17 cellular contexts compared by ENCODE assay signal in genomic region chr18:35618703-35619102, GRCh38. TPM values are rescaled to one million over a fixed set of nuclear protein-coding genes. Genes with fewer than 3 reads are reported as not detected.
DNase-seq lines count a peak whose midpoint lies in the region; TF ChIP-seq lines count a peak whose summit lies in the region.
"Had no signal": no experiment of that assay in that cellular context is flagged by ENCODE, and none has a peak within 500 bp of the region (broad histone marks: within the 10 kb centered on the region; RNA-seq: fewer than 3 reads in every experiment).

No MANE protein-coding gene starts in this region.

- intact Hi-C loops in left ventricle myocardium inferior (cut with micrococcal nuclease) (no loop called here), cardiac septum (cut with DNase I) (no loop called here)

- H3K27me3 ChIP-seq in left ventricle myocardium inferior (ENCODE audit: low read depth): no peaks in the 10 kb centered on the region
- H3K27me3 ChIP-seq: heart left ventricle, right atrium auricular region had no signal

- peak overlapping the region; percentile 5 for H3K27ac ChIP-seq in left ventricle myocardium inferior (replicated peaks)
- H3K27ac ChIP-seq: VCaP had no signal

- TF ChIP-seq CTCF in left ventricle myocardium inferior (IDR thresholded peaks at IDR 0.05; ENCODE audit: borderline replicate concordance): no peak
- no peak for TF ChIP-seq CTCF in astrocyte of the spinal cord (IDR thresholded peaks at IDR 0.05; ENCODE audit: low read depth, low read length)

- peaks cover 59% of the 10 kb centered on the region for H3K4me1 ChIP-seq in left ventricle myocardium inferior

- no peak overlapping the region for H3K4me3 ChIP-seq in left ventricle myocardium inferior
- H3K4me3 ChIP-seq in astrocyte of the spinal cord (ENCODE audit: low read depth, low read length): no peak overlapping the region
- H3K4me3 ChIP-seq: heart left ventricle, right atrium auricular region had no signal

- no peaks in the 10 kb centered on the region for H3K36me3 ChIP-seq in left ventricle myocardium inferior
- H3K36me3 ChIP-seq: heart left ventricle, right atrium auricular region had no signal

- H3K9me3 ChIP-seq in left ventricle myocardium inferior (replicated peaks): no peaks in the 10 kb centered on the region
- H3K9me3 ChIP-seq: right atrium auricular region had no signal

- in situ Hi-C loops in astrocyte of the spinal cord (cut with HindIII; ENCODE audit: low sequenced_read_pairs): no loop called here

- DNase-seq in left ventricle myocardium inferior (no peak), cardiac septum (ENCODE audit: low spot score) (no peak), astrocyte of the spinal cord (ENCODE audit: low read depth, low spot score) (peak; percentile 29), islet precursor cell (peak; percentile 58), SIG-M5 treated with dmso at 0.1 percent for 504 hours (lab: John Stamatoyannopoulos, UW; ENCODE audit: unreplicated experiment) (no peak), EL (no peak), T-helper 1 cell (no peak), A172 (ENCODE audit: low spot score) (no peak)
- DNase-seq: ACHN; activated naive CD4-positive, alpha-beta T cell treated with anti-CD3 and anti-CD28 coated beads, Interleukin-2, amount 50 U/mL, for 16 hours; Calu3; NCI-H1048; NCI-H2171; stimulated activated CD4-positive, alpha-beta T cell treated with anti-CD3 and anti-CD28 coated beads, Interleukin-4, amount 100 ng/mL, for 1 hour had no signal

RNA-seq across cellular contexts. Expression of gene GALNT1, which starts 37.2 kb away (rescaled TPM):
- total RNA-seq in left ventricle myocardium inferior: 47.8 TPM
- total RNA-seq in cardiac septum: 46.6 TPM
- 144 TPM in 2 replicates for total RNA-seq in A172 (2014; rRNA removed; shearing (Covaris generic))

Comparison
In these comparisons a context has a peak if more than half of its experiments do, and no peak if none do; other contexts are left out.
1. DNase-seq: peak in astrocyte of the spinal cord (single experiment) and islet precursor cell (single experiment); none in left ventricle myocardium inferior (single experiment), cardiac septum (single experiment), SIG-M5 treated with dmso at 0.1 percent for 504 hours (single experiment), EL (single experiment), T-helper 1 cell (0 of 5) and A172 (single experiment).